ENCODE assay signal across 19 cellular contexts in the genomic region with DNA sequence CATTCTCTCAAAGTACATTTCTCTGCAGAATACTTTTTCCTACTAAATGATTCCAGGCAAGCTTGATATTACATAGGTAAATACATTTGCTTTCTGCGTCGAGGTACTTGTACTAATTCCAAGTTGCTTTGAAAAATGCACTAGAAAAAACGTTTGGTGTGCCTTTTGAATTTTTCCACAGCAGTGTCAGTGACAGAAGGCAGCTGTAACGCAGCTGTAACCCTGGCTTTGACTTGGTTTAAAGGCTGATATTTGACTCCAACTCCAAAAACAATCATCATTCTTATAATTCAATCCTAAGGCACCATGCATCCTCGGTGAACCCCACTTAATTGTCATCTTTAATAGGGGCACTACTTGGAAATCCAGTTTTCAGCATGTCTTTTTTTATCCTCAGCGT.
DNase-seq lines count a peak whose midpoint lies in the region; TF ChIP-seq lines count a peak whose summit lies in the region.
"Had no signal": no experiment of that assay in that cellular context is flagged by ENCODE, and none has a peak within 500 bp of the region (broad histone marks: within the 10 kb centered on the region; RNA-seq: fewer than 3 reads in every experiment).

No MANE protein-coding gene starts in this region.

- CTCF ChIA-PET in CD4-positive, alpha-beta memory T cell (lab: Charles Lee; ENCODE audit: partially characterized antibody): interaction anchor here (1.4 to 1.7 kb wide), 3 partner anchors 10 to 126 kb away, joined by 3 to 5 read pairs (median 3); no protein-coding TSS in a partner anchor
- CTCF ChIA-PET in PC-9 (lab: Charles Lee): no interaction called here

- H4K20me1 ChIP-seq in BLaER1 treated with 17β-estradiol and CSF1 and Interleukin-3, amounts not matched to agents 10 nM and 100 nM: no peaks in the 10 kb centered on the region
- H4K20me1 ChIP-seq in PC-9 (ENCODE audit: insufficient read depth): no peaks in the 10 kb centered on the region

- no peaks in the 10 kb centered on the region for H3K27me3 Mint-ChIP-seq in CD4-positive, alpha-beta memory T cell
- no peaks in the 10 kb centered on the region for H3K27me3 Mint-ChIP-seq in activated naive CD8-positive, alpha-beta T cell treated with anti-CD3 and anti-CD28 coated beads for 36 hours
- H3K27me3 Mint-ChIP-seq in nephron (ENCODE audit: low read depth): no peaks in the 10 kb centered on the region
- H3K27me3 Mint-ChIP-seq: memory B cell; natural killer cell treated with Interleukin-12 subunit alpha and Interleukin-12 subunit beta and Interleukin-15 and Interleukin-18, amount 100 ng/mL, for 72 hours had no signal

- no peak overlapping the region for H2AFZ ChIP-seq in PC-9
- H2AFZ ChIP-seq: GM23248 had no signal

- H3K27me3 ChIP-seq in BLaER1 treated with 17β-estradiol and CSF1 and Interleukin-3, amounts not matched to agents 10 nM and 100 nM: no peaks in the 10 kb centered on the region
- H3K27me3 ChIP-seq in CD4-positive, alpha-beta memory T cell (ENCODE audit: insufficient read depth, low read length): no peaks in the 10 kb centered on the region
- H3K27me3 ChIP-seq in PC-9 (ENCODE audit: insufficient read depth, low read depth): no peaks in the 10 kb centered on the region
- H3K27me3 ChIP-seq: BE2C, brain microvascular endothelial cell, transverse colon had no signal

- POLR2A ChIA-PET in CD4-positive, alpha-beta memory T cell (lab: Charles Lee; ENCODE audit: partially characterized antibody): interaction anchor here (0.6 to 6.0 kb wide), 5 partner anchors 25 to 62 kb away, joined by 3 to 36 read pairs (median 3); no protein-coding TSS in a partner anchor
- POLR2A ChIA-PET in PC-9 (lab: Charles Lee; ENCODE audit: unreplicated experiment): no interaction called here

- no peaks in the 10 kb centered on the region for H3K9me2 ChIP-seq in PC-9 (ENCODE audit: insufficient read depth)

- H3K4me3 ChIP-seq in BLaER1 treated with 17β-estradiol and CSF1 and Interleukin-3, amounts not matched to agents 10 nM and 100 nM: no peak overlapping the region
- no peak overlapping the region for H3K4me3 ChIP-seq in CD4-positive, alpha-beta memory T cell (ENCODE audit: low read length in 2 of 2)
- H3K4me3 ChIP-seq in PC-9 (no peak overlapping the region), lower leg skin (ENCODE audit: low read depth, poor library complexity, severe bottlenecking) (no peak overlapping the region)
- H3K4me3 ChIP-seq: GM23248, transverse colon had no signal

- peaks cover 61 to 91% (median 77%) of the 10 kb centered on the region in 4 donors for H3K4me1 Mint-ChIP-seq in CD4-positive, alpha-beta memory T cell
- H3K4me1 Mint-ChIP-seq in activated naive CD8-positive, alpha-beta T cell treated with anti-CD3 and anti-CD28 coated beads for 36 hours: peaks cover 78% of the 10 kb centered on the region
- peaks cover 70% of the 10 kb centered on the region for H3K4me1 Mint-ChIP-seq in nephron

- H3K4me2 ChIP-seq in BLaER1 treated with 17β-estradiol and CSF1 and Interleukin-3, amounts not matched to agents 10 nM and 100 nM: peak overlapping the region in 9 of 11 experiments; percentile 11 to 92 (median 81); a peak in 15 of 22 replicates
- no peak overlapping the region for H3K4me2 ChIP-seq in PC-9

- peaks cover 74 to 97% (median 93%) of the 10 kb centered on the region in 10 experiments for H3K4me1 ChIP-seq in BLaER1 treated with 17β-estradiol and CSF1 and Interleukin-3, amounts not matched to agents 10 nM and 100 nM
- H3K4me1 ChIP-seq in CD4-positive, alpha-beta memory T cell (ENCODE audit: insufficient read depth, low read length): peaks cover 95% of the 10 kb centered on the region
- peaks cover 37% of the 10 kb centered on the region for H3K4me1 ChIP-seq in PC-9 (replicated peaks; ENCODE audit: insufficient read depth)

- no TSS peak for BruUV-seq in PC-9 (replicated peaks; lab: Mats Ljungman, UMichigan)

- peak overlapping the region in 2 of 8 donors; percentile 14 to 61 for H3K4me3 Mint-ChIP-seq in CD4-positive, alpha-beta memory T cell
- H3K4me3 Mint-ChIP-seq in activated naive CD8-positive, alpha-beta T cell treated with anti-CD3 and anti-CD28 coated beads for 36 hours: no peak overlapping the region
- peak overlapping the region in 1 of 3 experiments; percentile 18 for H3K4me3 Mint-ChIP-seq in nephron
- H3K4me3 Mint-ChIP-seq: dendritic cell treated with granulocyte-macrophage colony-stimulating factor and Interleukin-4, amounts not matched to agents 40 ng/mL and 50 ng/mL, for 4 days; memory B cell; natural killer cell treated with Interleukin-12 subunit alpha and Interleukin-12 subunit beta and Interleukin-15 and Interleukin-18, amount 100 ng/mL, for 72 hours had no signal

- WGBS in lower leg skin, 2 donors: 60 to 61% methylated on average over 6 of the region's 6 CpGs

- H3K9me3 Mint-ChIP-seq in CD4-positive, alpha-beta memory T cell: no peaks in the 10 kb centered on the region
- H3K9me3 Mint-ChIP-seq in activated naive CD8-positive, alpha-beta T cell treated with anti-CD3 and anti-CD28 coated beads for 36 hours: no peaks in the 10 kb centered on the region
- no peaks in the 10 kb centered on the region for H3K9me3 Mint-ChIP-seq in nephron
- H3K9me3 Mint-ChIP-seq: activated naive CD4-positive, alpha-beta T cell treated with anti-CD3 and anti-CD28 coated beads, Interleukin-2, amount 50 U/mL, for 72 hours; dendritic cell treated with granulocyte-macrophage colony-stimulating factor and Interleukin-4, amounts not matched to agents 40 ng/mL and 50 ng/mL, for 4 days; memory B cell; natural killer cell treated with Interleukin-12 subunit alpha and Interleukin-12 subunit beta and Interleukin-15 and Interleukin-18, amount 100 ng/mL, for 72 hours had no signal

- H3F3A ChIP-seq in PC-9 (ENCODE audit: insufficient read depth, low read depth): peaks cover 37% of the 10 kb centered on the region

- DNase-seq in CD4-positive, alpha-beta memory T cell: no peak
- DNase-seq in activated naive CD8-positive, alpha-beta T cell treated with anti-CD3 and anti-CD28 coated beads for 36 hours: no peak
- DNase-seq in PC-9 (no peak), superior temporal gyrus (ENCODE audit: extremely low spot score) (no peak), lower leg skin (ENCODE audit: low spot score in 2 of 2) (no peak)
- DNase-seq: BE2C, brain microvascular endothelial cell, GM23248, hypothalamus, islet precursor cell, NCI-H187 treated with DMSO at 0.1 percent for 48 hours, SW 1271, transverse colon had no signal

- H3K79me2 ChIP-seq in PC-9 (ENCODE audit: low read depth): peaks cover 77% of the 10 kb centered on the region

- TF ChIP-seq CTCF in nephron (IDR thresholded peaks at IDR 0.05; ENCODE audit: unreplicated experiment in 3 of 3) (no peak), PC-9 (conservative IDR thresholded peaks at IDR 0.05) (no peak), lower leg skin (IDR thresholded peaks at IDR 0.05) (no peak)

- H3K9me3 ChIP-seq in BLaER1 treated with 17β-estradiol and CSF1 and Interleukin-3, amounts not matched to agents 10 nM and 100 nM (replicated peaks in 1 of 11): no peaks in the 10 kb centered on the region
- H3K9me3 ChIP-seq in CD4-positive, alpha-beta memory T cell (ENCODE audit: control insufficient read depth in 1 of 2, low read length in 2 of 2): no peaks in the 10 kb centered on the region
- no peaks in the 10 kb centered on the region for H3K9me3 ChIP-seq in PC-9 (ENCODE audit: insufficient read depth, low read depth)
- H3K9me3 ChIP-seq: BE2C, transverse colon had no signal

- H3K27ac Mint-ChIP-seq in CD4-positive, alpha-beta memory T cell: peak overlapping the region in 6 of 7 donors; percentile 29 to 94 (median 80)
- peak overlapping the region; percentile 46 for H3K27ac Mint-ChIP-seq in activated naive CD8-positive, alpha-beta T cell treated with anti-CD3 and anti-CD28 coated beads for 36 hours
- peak overlapping the region; percentile 44 to 93 (median 68) for H3K27ac Mint-ChIP-seq in nephron
- H3K27ac Mint-ChIP-seq: activated naive CD4-positive, alpha-beta T cell treated with anti-CD3 and anti-CD28 coated beads, Interleukin-2, amount 50 U/mL, for 72 hours; dendritic cell treated with granulocyte-macrophage colony-stimulating factor and Interleukin-4, amounts not matched to agents 40 ng/mL and 50 ng/mL, for 4 days had no signal

- H3K27ac ChIP-seq in BLaER1 treated with 17β-estradiol and CSF1 and Interleukin-3, amounts not matched to agents 10 nM and 100 nM: peak overlapping the region in 3 of 11 experiments; percentile 14 to 86 (median 29); a peak in 4 of 22 replicates
- H3K27ac ChIP-seq in CD4-positive, alpha-beta memory T cell (ENCODE audit: low read depth, low read length): no peak overlapping the region
- H3K27ac ChIP-seq in PC-9: no peak overlapping the region
- H3K27ac ChIP-seq: brain microvascular endothelial cell, GM23248 had no signal

- TF ChIP-seq POLR2A in lower leg skin (IDR thresholded peaks at IDR 0.05): no peak

- intact Hi-C loops in CD4-positive, alpha-beta memory T cell (cut with micrococcal nuclease): loop anchor here (5.0 kb wide), 1 partner anchor 206 kb away; no protein-coding TSS in a partner anchor
- intact Hi-C loops in PC-9 (cut with micrococcal nuclease; ENCODE audit: unreplicated experiment): no loop called here
- intact Hi-C loops in lower leg skin (cut with DNase I; ENCODE audit: low total_unique reads): no loop called here

- no peak overlapping the region for H3K9ac ChIP-seq in BLaER1 treated with 17β-estradiol and CSF1 and Interleukin-3, amounts not matched to agents 10 nM and 100 nM
- H3K9ac ChIP-seq: GM23248 had no signal

- peaks cover 0 to 6% (median 0%) of the 10 kb centered on the region in 11 experiments; a peak in 2 of 22 replicates for H3K36me3 ChIP-seq in BLaER1 treated with 17β-estradiol and CSF1 and Interleukin-3, amounts not matched to agents 10 nM and 100 nM
- H3K36me3 ChIP-seq in CD4-positive, alpha-beta memory T cell (ENCODE audit: insufficient read depth, low read length): no peaks in the 10 kb centered on the region
- H3K36me3 ChIP-seq in PC-9 (ENCODE audit: low read depth): no peaks in the 10 kb centered on the region
- H3K36me3 ChIP-seq: BE2C, brain microvascular endothelial cell, transverse colon had no signal

- H3K36me3 Mint-ChIP-seq in CD4-positive, alpha-beta memory T cell: no peaks in the 10 kb centered on the region
- H3K36me3 Mint-ChIP-seq in activated naive CD8-positive, alpha-beta T cell treated with anti-CD3 and anti-CD28 coated beads for 36 hours: peaks cover 12% of the 10 kb centered on the region
- H3K36me3 Mint-ChIP-seq in nephron (ENCODE audit: low read depth): no peaks in the 10 kb centered on the region
- H3K36me3 Mint-ChIP-seq: memory B cell; natural killer cell treated with Interleukin-12 subunit alpha and Interleukin-12 subunit beta and Interleukin-15 and Interleukin-18, amount 100 ng/mL, for 72 hours had no signal
